Comparison of ENCODE assay signal across 1 cellular context in genomic region chr6:16737389-16737788, GRCh38.
TF ChIP-seq lines count a peak whose summit lies in the region.

No MANE protein-coding gene starts in this region.

TF ChIP-seq in GM23338, 12 proteins besides CTCF, POLR2A, EP300 and RAD21 (continued from another document):
- TF ChIP-seq ZNF462 (CRISPR knock-in tag; IDR thresholded peaks at IDR 0.05) (no peak), CREB1 (CRISPR knock-in tag; IDR thresholded peaks at IDR 0.05; ENCODE audit: low read depth) (no peak), ETS1 (IDR thresholded peaks at IDR 0.05) (no peak), EZH2phosphoT487 (IDR thresholded peaks at IDR 0.05; ENCODE audit: unreplicated experiment) (no peak)
